In genomic region chr14:70601162-70601561, GRCh38 we compare ENCODE assay signal across 8 cellular contexts. TPM values are rescaled to one million over a fixed set of nuclear protein-coding genes. Genes with fewer than 3 reads are reported as not detected.
DNase-seq lines count a peak whose midpoint lies in the region; ATAC-seq lines count a peak whose summit lies in the region.

No MANE protein-coding gene starts in this region.

- H3K4me3 Mint-ChIP-seq in CD4-positive, alpha-beta memory T cell = peak overlapping the region; percentile 82 to 100 (median 86)

- ATAC-seq in HG02571 (IDR thresholded peaks at IDR 0.05; ENCODE audit: unreplicated experiment) (no peak), GM18858 (IDR thresholded peaks at IDR 0.05; ENCODE audit: unreplicated experiment) (no peak)

- no peak for DNase-seq in CD4-positive, alpha-beta memory T cell
- DNase-seq in M059J (ENCODE audit: low read depth) = peak; percentile 23
- DNase-seq in epidermal melanocyte (ENCODE audit: insufficient read length, low spot score) = no peak
- no peak for DNase-seq in T-helper 9 cell

- H3K27me3 Mint-ChIP-seq in CD4-positive, alpha-beta memory T cell = peaks cover 2 to 5% of the 10 kb centered on the region in 2 donors

- peaks cover 21% of the 10 kb centered on the region for H3K4me1 ChIP-seq in CD4-positive, alpha-beta memory T cell (ENCODE audit: insufficient read depth, low read length)
- H3K4me1 ChIP-seq in duodenal mucosa (ENCODE audit: control insufficient read depth in 1 of 2, insufficient read depth in 2 of 2, low read length in 2 of 2) = peaks cover 13% of the 10 kb centered on the region in 2 donors
- H3K4me1 ChIP-seq in neuron (ENCODE audit: insufficient read depth, low read length) = peaks cover 15% of the 10 kb centered on the region

- peaks cover 3% of the 10 kb centered on the region for H3K36me3 ChIP-seq in CD4-positive, alpha-beta memory T cell (ENCODE audit: insufficient read depth, low read length)
- H3K36me3 ChIP-seq in duodenal mucosa (ENCODE audit: control insufficient read depth in 1 of 2, insufficient read depth in 2 of 2, low read length in 2 of 2) (peaks cover 3 to 4% of the 10 kb centered on the region in 2 donors), neuron (ENCODE audit: insufficient read depth, low read length) (peaks cover 2% of the 10 kb centered on the region)

- H3K9me3 ChIP-seq in CD4-positive, alpha-beta memory T cell (ENCODE audit: control insufficient read depth in 1 of 2, low read length in 2 of 2) = no peaks in the 10 kb centered on the region
- H3K9me3 ChIP-seq in duodenal mucosa (ENCODE audit: control insufficient read depth in 1 of 2, low read length in 2 of 2) (no peaks in the 10 kb centered on the region), neuron (ENCODE audit: low read length) (no peaks in the 10 kb centered on the region)

- intact Hi-C loops in CD4-positive, alpha-beta memory T cell (cut with micrococcal nuclease) = loop anchor here (2.0 to 10.0 kb wide), 5 partner anchors 40 to 834 kb away; partner anchors contain the start of genes MAP3K9, SRSF5, SYNJ2BP and TTC9

- peak overlapping the region; percentile 82 for H2AFZ ChIP-seq in neuron (ENCODE audit: low read depth, low read length)

- POLR2A ChIA-PET in CD4-positive, alpha-beta memory T cell (lab: Charles Lee; ENCODE audit: partially characterized antibody) = interaction anchor here (0.9 to 2.1 kb wide), 6 partner anchors 40 to 216 kb away, joined by 3 to 9 read pairs (median 4); partner anchors contain the start of gene TTC9

- CTCF ChIA-PET in CD4-positive, alpha-beta memory T cell (lab: Charles Lee; ENCODE audit: partially characterized antibody) = interaction anchor here (0.6 to 1.3 kb wide), 3 partner anchors 54 to 357 kb away, joined by 3 to 4 read pairs (median 3); no protein-coding TSS in a partner anchor

- no peak overlapping the region for H3K27ac ChIP-seq in CD4-positive, alpha-beta memory T cell (ENCODE audit: low read depth, low read length)
- no peak overlapping the region for H3K27ac ChIP-seq in duodenal mucosa (ENCODE audit: low read depth, low read length)

- peak overlapping the region; percentile 34 to 54 for H3K4me3 ChIP-seq in CD4-positive, alpha-beta memory T cell (ENCODE audit: low read length in 2 of 2)
- H3K4me3 ChIP-seq in duodenal mucosa (ENCODE audit: low read depth in 1 of 2, low read length in 2 of 2) (peak overlapping the region; percentile 71 to 76), neuron (ENCODE audit: low read length) (peak overlapping the region; percentile 71)

- H3K27ac Mint-ChIP-seq in CD4-positive, alpha-beta memory T cell = peak overlapping the region in 4 of 7 donors; percentile 60 to 88 (median 84)

- peaks cover 2% of the 10 kb centered on the region for H3K27me3 ChIP-seq in CD4-positive, alpha-beta memory T cell (ENCODE audit: insufficient read depth, low read length)
- H3K27me3 ChIP-seq in duodenal mucosa (ENCODE audit: control insufficient read depth in 1 of 2, insufficient read depth in 2 of 2, low read length in 2 of 2) (peaks cover 0 to 2% of the 10 kb centered on the region in 2 donors), neuron (ENCODE audit: insufficient read depth, low read length) (no peaks in the 10 kb centered on the region)

- H3K9me3 Mint-ChIP-seq in CD4-positive, alpha-beta memory T cell = peaks cover 0 to 3% (median 0%) of the 10 kb centered on the region in 8 donors

- H3K36me3 Mint-ChIP-seq in CD4-positive, alpha-beta memory T cell = peaks cover 3 to 12% of the 10 kb centered on the region in 2 donors

- peaks cover 12 to 31% (median 22%) of the 10 kb centered on the region in 4 donors for H3K4me1 Mint-ChIP-seq in CD4-positive, alpha-beta memory T cell

- peak overlapping the region in 1 of 2 donors; percentile 27 for H3K9ac ChIP-seq in duodenal mucosa (ENCODE audit: low read depth in 1 of 2, low read length in 2 of 2)

RNA-seq across cellular contexts. Expression of gene MED6, which starts 0.7 kb away (rescaled TPM):
- 10 to 100 TPM; 57.0 to 61.8 TPM for total RNA-seq in CD4-positive, alpha-beta memory T cell
- polyA plus RNA-seq in CD4-positive, alpha-beta memory T cell = 10 to 100 TPM; 38.4 to 48.7 TPM
- 37.2 and 37.8 TPM in 2 replicates for total RNA-seq in M059J (2014; rRNA removed; shearing (Covaris generic))

RNA-seq across cellular contexts. Expression of gene TTC9, which starts 40.6 kb away (rescaled TPM):
- 10 to 100 TPM; 25.5 to 25.9 TPM for total RNA-seq in CD4-positive, alpha-beta memory T cell
- polyA plus RNA-seq in CD4-positive, alpha-beta memory T cell = 10 to 100 TPM in 1 of 2 donors, 1 to 10 TPM in 1; 9.2 to 16.1 TPM
- total RNA-seq in M059J (2014; rRNA removed; shearing (Covaris generic)) = 0.07 and 1.3 TPM in 2 replicates

Comparison
In these comparisons a context has a peak if more than half of its experiments do, and no peak if none do; other contexts are left out.
1. RNA of gene TTC9, which starts 40.6 kb away (total RNA-seq): 25.5 to 25.9 TPM in CD4-positive, alpha-beta memory T cell; 0.07 to 1.3 TPM in M059J; every median in the first group is over 10 times any median in the second.
2. Peak in every context shown above with its lines, with median percentiles within 50 percentile points of each other: H3K4me3 ChIP-seq.